ENCODE assay signal across 8 cellular contexts in the genomic region with DNA sequence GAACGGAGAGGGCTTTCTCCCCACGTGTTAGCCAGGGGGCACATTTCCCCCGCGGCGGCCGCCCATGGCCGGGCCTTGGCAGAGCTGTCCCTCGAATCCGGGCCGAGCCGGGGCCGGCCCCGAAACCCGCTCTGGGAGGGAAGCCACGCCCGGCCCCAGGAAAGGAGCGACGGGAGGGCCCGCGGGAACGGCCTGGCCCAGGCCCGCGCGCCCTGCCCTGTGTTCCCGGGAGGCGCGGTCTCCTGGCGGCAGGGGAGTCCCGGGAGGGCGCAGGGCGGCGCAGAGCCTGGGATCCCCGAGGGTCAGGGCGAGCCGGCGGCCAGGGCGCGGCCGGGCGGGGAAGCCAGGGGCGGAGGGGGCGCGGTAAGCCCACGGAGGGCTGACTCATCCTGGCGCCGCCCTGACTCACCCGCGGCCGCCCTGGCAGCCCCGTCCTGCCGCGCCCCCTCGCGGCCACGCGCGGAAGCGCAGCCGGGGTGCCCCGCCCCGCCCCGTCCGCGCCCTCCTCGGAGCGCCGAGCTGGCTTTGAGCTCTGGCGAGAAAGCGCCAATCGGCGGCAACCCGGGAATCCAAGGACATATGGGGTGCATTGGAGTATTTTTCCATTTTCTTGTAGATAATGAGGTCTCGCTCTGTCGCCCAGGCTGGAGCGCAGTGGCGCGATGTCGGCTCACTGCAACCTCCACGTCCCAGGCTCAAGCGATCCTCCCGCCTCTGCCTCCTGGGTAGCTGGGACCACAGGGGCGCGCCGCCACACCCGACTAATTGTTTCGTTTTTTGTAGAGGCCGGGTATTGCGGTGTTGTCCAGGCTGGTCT. TPM values are rescaled to one million over a fixed set of nuclear protein-coding genes. Genes with fewer than 3 reads are reported as not detected.
DNase-seq lines count a peak whose midpoint lies in the region; ATAC-seq lines count a peak whose summit lies in the region.

No MANE protein-coding gene starts in this region.

- DNase-seq in NCI-H1436 (lab: John Stamatoyannopoulos, UW) (peak; percentile 65), NCI-H1436 treated with DMSO at 0.1 percent for 48 hours (lab: John Stamatoyannopoulos, UW) (no peak), NCI-H1694 treated with DMSO at 0.1 percent for 48 hours (lab: John Stamatoyannopoulos, UW) (peak; percentile 76), cerebellum (ENCODE audit: low spot score) (peak; percentile 53), kidney glomerular epithelial cell (lab: John Stamatoyannopoulos, UW) (peak; percentile 61)
- DNase-seq in activated CD4-positive, alpha-beta T cell treated with anti-CD3 and anti-CD28 coated beads for 1 hour = peak; percentile 79
- peak; percentile 89 for DNase-seq in stimulated activated CD4-positive, alpha-beta T cell treated with anti-CD3 and anti-CD28 coated beads, Interleukin-15, amount 100 ng/mL, for 24 hours

- peak; percentile 83 for ATAC-seq in HG02678 (IDR thresholded peaks at IDR 0.05; ENCODE audit: unreplicated experiment)

RNA-seq across cellular contexts. Expression of a gene that starts 31.8 kb away (rescaled TPM):
- 0.64 TPM for total RNA-seq in cerebellum
